24 cellular contexts compared by ENCODE assay signal in genomic region chr5:36360311-36360710, GRCh38. TPM values are rescaled to one million over a fixed set of nuclear protein-coding genes. Genes with fewer than 3 reads are reported as not detected.
A peak's percentile ranks its signal among the peaks of the same experiment; 100 is the strongest.
DNase-seq lines count a peak whose midpoint lies in the region; ATAC-seq, FAIRE-seq and TF ChIP-seq lines count a peak whose summit lies in the region.
"Had no signal": no experiment of that assay in that cellular context is flagged by ENCODE, and none has a peak within 500 bp of the region (broad histone marks: within the 10 kb centered on the region; RNA-seq: fewer than 3 reads in every experiment).

No MANE protein-coding gene starts in this region.

- DNase-seq in A549 (ENCODE audit: low read depth in 1 of 2, low spot score in 1 of 2) (no peak), GM12892 (ENCODE audit: insufficient read length) (no peak), SHP77 treated with DMSO at 0.1 percent for 48 hours (lab: John Stamatoyannopoulos, UW) (peak; percentile 25), hepatic stellate cell (ENCODE audit: low spot score) (no peak), NCI-H2196 (lab: John Stamatoyannopoulos, UW; ENCODE audit: unreplicated experiment) (no peak), cerebellum (ENCODE audit: low spot score) (no peak)
- DNase-seq: aorta; CD4-positive, CD25-positive, alpha-beta regulatory T cell; central memory CD4-positive, alpha-beta T cell; GF-D8; kidney; NCI-H146; NCI-H2171 treated with DMSO at 0.1 percent for 48 hours; OCI-M1; psoas muscle; SIG-M5; stimulated activated CD4-positive, alpha-beta T cell treated with anti-CD3 and anti-CD28 coated beads, Interleukin-2, amount 100 ng/mL, for 24 hours; stimulated activated naive CD4-positive, alpha-beta T cell had no signal

- 59% methylated on average over 1 of the region's 1 CpG for WGBS in A549 (ENCODE audit: missing lambda C conversion rate)

- TF ChIP-seq POLR2A in A549 (IDR thresholded peaks at IDR 0.05; ENCODE audit: low read length) (no peak), GM12892 (IDR thresholded peaks at IDR 0.05; ENCODE audit: low read depth, low read length) (no peak)

- TF ChIP-seq RAD21 in A549 (conservative IDR thresholded peaks at IDR 0.05 in 1 of 2, IDR thresholded peaks at IDR 0.05 in 1 of 2), result no peak

- H3K4me1 ChIP-seq in A549, result no peaks in the 10 kb centered on the region
- H3K4me1 ChIP-seq: foreskin keratinocyte, psoas muscle had no signal

- no peak for TF ChIP-seq EP300 in A549 (IDR thresholded peaks at IDR 0.05)

- CTCF ChIA-PET in A549 (lab: Yijun Ruan, JAX), result no interaction called here

- ATAC-seq in A549 (no peak), GM21723 (IDR thresholded peaks at IDR 0.05; ENCODE audit: unreplicated experiment) (peak; percentile 58), HG03196 (IDR thresholded peaks at IDR 0.05; ENCODE audit: unreplicated experiment) (no peak)
- ATAC-seq: foreskin keratinocyte had no signal

- no peak overlapping the region for H3K4me3 ChIP-seq in A549
- H3K4me3 ChIP-seq: lung, psoas muscle, tibial nerve had no signal

- no peak overlapping the region for H3K4me2 ChIP-seq in A549

- no peak for TF ChIP-seq CTCF in A549 (IDR thresholded peaks at IDR 0.05)

- POLR2A ChIA-PET in A549 (lab: Yijun Ruan, JAX), result no interaction called here

- H3K9me3 ChIP-seq in A549, result no peaks in the 10 kb centered on the region
- H3K9me3 ChIP-seq: psoas muscle, tibial nerve had no signal

- no peak for FAIRE-seq in A549 (lab: Jason Lieb, UNC)
- peak; percentile 40 for FAIRE-seq in GM12892 (lab: Jason Lieb, UNC)
- FAIRE-seq: kidney had no signal

- no peak overlapping the region for H3K27ac ChIP-seq in A549
- H3K27ac ChIP-seq: foreskin keratinocyte, psoas muscle, tibial nerve had no signal

TF ChIP-seq in A549, 52 proteins besides CTCF, POLR2A, EP300 and RAD21:
- TF ChIP-seq NFE2L2 (conservative IDR thresholded peaks at IDR 0.05; ENCODE audit: low read length), result peak; percentile 64
- TF ChIP-seq HEYL (CRISPR knock-in tag; IDR thresholded peaks at IDR 0.05), result no peak
- peak; percentile 81 for TF ChIP-seq MAFK (IDR thresholded peaks at IDR 0.05; ENCODE audit: partially characterized antibody)

RNA-seq across cellular contexts. Expression of gene RANBP3L, which starts 58.6 kb away (rescaled TPM):
- polyA plus RNA-seq in A549 (2011; rRNA removed), result not detected in 2 replicates
- not detected in 2 replicates for polyA plus RNA-seq in A549 (2012; cell fraction: cytosol; rRNA removed)
- not detected in 2 replicates for polyA plus RNA-seq in A549 (2012; cell fraction: nucleus; rRNA removed)
- polyA plus RNA-seq in A549 (2017; fragmentation: RNase III; extraction: RNeasy Plus Mini Kit Qiagen cat#74134 plus additional on column Dnase treatment), result not detected in 3 replicates
- polyA minus RNA-seq in A549 (2011; rRNA and poly(A)+ RNA removed), result not detected in 2 replicates
- not detected for polyA plus RNA-seq in GM12892 (2012; ENCODE audit: missing spikeins)
- total RNA-seq in cerebellum, result 8.0 TPM
- total RNA-seq: CD4-positive, CD25-positive, alpha-beta regulatory T cell; epithelial cell of proximal tubule; foreskin keratinocyte had no signal
- polyA plus RNA-seq: CD4-positive, CD25-positive, alpha-beta regulatory T cell; foreskin keratinocyte had no signal
